ENCODE assay signal across 5 cellular contexts in genomic region chr2:147592784-147593183, GRCh38.
A peak's percentile ranks its signal among the peaks of the same experiment; 100 is the strongest.
DNase-seq lines count a peak whose midpoint lies in the region; ATAC-seq, FAIRE-seq and TF ChIP-seq lines count a peak whose summit lies in the region.
"Not testable (repeated sequence)": the region's sequence is repeated elsewhere in the genome, so short reads cannot be mapped to it uniquely, and the experiment has no call there.

No MANE protein-coding gene starts in this region.

- CTCF ChIA-PET in HEK293 (lab: Yijun Ruan, JAX); WTC11 (lab: Charles Lee); K562 (lab: Yijun Ruan, JAX; ENCODE audit: low intra/inter-chr PET ratio): not testable (repeated sequence)
- CTCF ChIA-PET in H1 (lab: Charles Lee; ENCODE audit: partially characterized antibody), result interaction anchor here (1.3 kb wide), 1 partner anchor 206 kb away, joined by 3 read pairs; no protein-coding TSS in a partner anchor

- FAIRE-seq in K562 (lab: Jason Lieb, UNC); H1 (lab: Jason Lieb, UNC): not testable (repeated sequence)

- not testable (repeated sequence) for H2AFZ ChIP-seq in K562 (ENCODE audit: low read depth, low read length); H1 (ENCODE audit: low read length)

- 0% methylated on average over 2 of the region's 2 CpGs for WGBS in K562 (ENCODE audit: insufficient coverage, low coverage, missing lambda C conversion rate)
- WGBS in H1 (ENCODE audit: extremely low coverage in 1 of 2, insufficient coverage in 1 of 2, insufficient read length in 1 of 2, insufficient replicate concordance in 2 of 2, low coverage in 1 of 2, low lambda C conversion rate in 2 of 2, missing lambda C conversion rate in 1 of 2), 2 experiments, result 91% methylated on average over 2 of the region's 2 CpGs; no CpG with 5 or more reads in 1 of the 2 experiments
- WGBS in endodermal cell (ENCODE audit: insufficient coverage in 1 of 2, insufficient read length in 1 of 2), 2 experiments, result 98 to 100% methylated on average over 2 of the region's 2 CpGs

- not testable (repeated sequence) for H3K14ac ChIP-seq in H1 (ENCODE audit: insufficient read length)

- H4K8ac ChIP-seq in H1 (ENCODE audit: extremely low read depth, insufficient read depth, low read length), result not testable (repeated sequence)

- H2BK120ac ChIP-seq in H1 (replicated peaks; ENCODE audit: low read depth, low read length), result not testable (repeated sequence)

- H3K36me3 ChIP-seq in HEK293 (ENCODE audit: control insufficient read depth in 2 of 2, insufficient read depth in 1 of 2, low read length in 2 of 2); K562 (ENCODE audit: control insufficient read depth, insufficient read depth, low read length); H1 (ENCODE audit: control insufficient read depth in 2 of 4, insufficient read depth in 4 of 4, low read length in 3 of 4); endodermal cell (ENCODE audit: control insufficient read depth, insufficient read depth, low read length): not testable (repeated sequence)

- H3K27ac ChIP-seq in HEK293 (ENCODE audit: extremely low read depth, low read depth, low read length); K562 (ENCODE audit: extremely low read depth, low read depth, low read length); H1 (ENCODE audit: low read depth, low read length); endodermal cell (ENCODE audit: low read depth, low read length): not testable (repeated sequence)

- H3K4ac ChIP-seq in H1 (replicated peaks; ENCODE audit: insufficient read length, low read depth, low read length), result not testable (repeated sequence)

- not testable (repeated sequence) for H3K56ac ChIP-seq in H1 (replicated peaks; ENCODE audit: insufficient read length, low read depth, low read length)

- H3K4me2 ChIP-seq in K562 (ENCODE audit: insufficient read depth, low read length); H1 (ENCODE audit: insufficient read depth in 1 of 2, low read depth in 2 of 2, low read length in 2 of 2): not testable (repeated sequence)

- H3K9ac ChIP-seq in K562 (ENCODE audit: insufficient read depth in 1 of 2, low read depth in 2 of 2, low read length in 2 of 2); H1 (replicated peaks in 1 of 4; ENCODE audit: extremely low read depth in 1 of 4, low read depth in 3 of 4, low read length in 3 of 4); endodermal cell (ENCODE audit: extremely low read depth, low read length, poor library complexity, severe bottlenecking): not testable (repeated sequence)

- BruUV-seq in K562 (replicated peaks; lab: Mats Ljungman, UMichigan), result not testable (repeated sequence)

- not testable (repeated sequence) for H3K36me3 Mint-ChIP-seq in WTC11; endodermal cell (ENCODE audit: low read depth)

- not testable (repeated sequence) for TF ChIP-seq POLR2A in K562 (conservative IDR thresholded peaks at IDR 0.05); H1 (IDR thresholded peaks at IDR 0.05; ENCODE audit: control extremely low read depth in 1 of 2, low read depth in 2 of 2, low read length in 2 of 2)

- POLR2A ChIA-PET in HEK293 (lab: Yijun Ruan, JAX); WTC11 (lab: Charles Lee); K562 (lab: Yijun Ruan, JAX); H1 (lab: Charles Lee; ENCODE audit: partially characterized antibody): not testable (repeated sequence)

- in situ Hi-C loops in K562 (cut with MboI), result not testable (repeated sequence)

- not testable (repeated sequence) for H3K9me3 ChIP-seq in HEK293 (ENCODE audit: control insufficient read depth, insufficient read depth, low read depth, low read length); K562 (replicated peaks; ENCODE audit: control insufficient read depth, insufficient read depth, low read depth, low read length); H1 (ENCODE audit: insufficient read depth in 2 of 2, low read depth in 1 of 2, low read length in 1 of 2)
- H3K9me3 ChIP-seq in endodermal cell (ENCODE audit: control insufficient read depth, low read length), result peaks cover 26% of the 10 kb centered on the region

- H3K79me1 ChIP-seq in H1 (ENCODE audit: low read depth, low read length), result not testable (repeated sequence)

- H3K4me3 ChIP-seq in HEK293 (ENCODE audit: low read depth, low read length); K562; H1 (ENCODE audit: extremely low read depth in 1 of 4, insufficient read depth in 2 of 4, low read depth in 3 of 4, low read length in 4 of 4): not testable (repeated sequence)
- H3K4me3 ChIP-seq in endodermal cell (ENCODE audit: low read length), result peak overlapping the region; percentile 17

- H3K18ac ChIP-seq in H1 (ENCODE audit: extremely low read depth, low read length), result not testable (repeated sequence)

- not testable (repeated sequence) for H2AK5ac ChIP-seq in H1 (ENCODE audit: low read depth, low read length)

- not testable (repeated sequence) for ATAC-seq in WTC11, K562

- H2BK5ac ChIP-seq in H1 (ENCODE audit: low read depth, low read length), result not testable (repeated sequence)

- not testable (repeated sequence) for H3K27me3 Mint-ChIP-seq in WTC11 (ENCODE audit: low read depth); endodermal cell (ENCODE audit: insufficient read depth)

- TF ChIP-seq RAD21 in K562 (CRISPR knock-in tag; conservative IDR thresholded peaks at IDR 0.05 in 1 of 2, IDR thresholded peaks at IDR 0.05 in 1 of 2); H1 (IDR thresholded peaks at IDR 0.05 in 1 of 2, conservative IDR thresholded peaks at IDR 0.05 in 1 of 2; ENCODE audit: low read depth in 2 of 2, low read length in 2 of 2): not testable (repeated sequence)

- H3K27me3 ChIP-seq in K562 (ENCODE audit: control insufficient read depth in 2 of 2, insufficient read depth in 2 of 2, low read length in 2 of 2); H1 (replicated peaks in 1 of 4; ENCODE audit: control insufficient read depth in 3 of 4, extremely low read depth in 1 of 4, insufficient read depth in 3 of 4, low read length in 3 of 4); endodermal cell (ENCODE audit: control insufficient read depth, insufficient read depth, low read length, poor library complexity, severe bottlenecking): not testable (repeated sequence)

- not testable (repeated sequence) for H2BK20ac ChIP-seq in H1 (ENCODE audit: low read length)

- not testable (repeated sequence) for H4K20me1 ChIP-seq in K562 (replicated peaks; ENCODE audit: control insufficient read depth, insufficient read depth, low read length); H1 (replicated peaks in 1 of 2; ENCODE audit: control insufficient read depth in 1 of 2, insufficient read depth in 2 of 2, low read length in 2 of 2)

- DNase-seq in WTC11 (ENCODE audit: low spot score); K562 (ENCODE audit: extremely low read depth in 1 of 4, low spot score in 3 of 4); H1 (ENCODE audit: low read depth in 1 of 2, low spot score in 2 of 2); endodermal cell: not testable (repeated sequence)

- H3K23me2 ChIP-seq in H1 (ENCODE audit: low read depth, low read length), result not testable (repeated sequence)

- not testable (repeated sequence) for H3K79me2 ChIP-seq in K562 (ENCODE audit: control insufficient read depth, insufficient read depth, low read length); H1 (ENCODE audit: control insufficient read depth in 1 of 2, insufficient read depth in 2 of 2, low read length in 2 of 2)

- not testable (repeated sequence) for H3K27ac Mint-ChIP-seq in WTC11, endodermal cell

- not testable (repeated sequence) for H2BK12ac ChIP-seq in H1 (ENCODE audit: low read depth, low read length)

- not testable (repeated sequence) for H3K4me3 Mint-ChIP-seq in WTC11, endodermal cell

- H3K4me1 ChIP-seq in HEK293 (ENCODE audit: control insufficient read depth, insufficient read depth, low read length); K562 (replicated peaks in 1 of 2; ENCODE audit: control insufficient read depth in 2 of 2, insufficient read depth in 2 of 2, low read length in 2 of 2); H1 (replicated peaks in 1 of 4; ENCODE audit: control insufficient read depth in 3 of 4, insufficient read depth in 4 of 4, low read length in 3 of 4); endodermal cell (ENCODE audit: control insufficient read depth, insufficient read depth, low read length): not testable (repeated sequence)

- not testable (repeated sequence) for H2BK15ac ChIP-seq in H1 (ENCODE audit: low read length)

- intact Hi-C loops in K562 (cut with micrococcal nuclease), result not testable (repeated sequence)

- not testable (repeated sequence) for H3K23ac ChIP-seq in H1 (ENCODE audit: insufficient read length)

- not testable (repeated sequence) for TF ChIP-seq CTCF in HEK293 (tag by site-specific recombination; IDR thresholded peaks at IDR 0.05); WTC11 (IDR thresholded peaks at IDR 0.05); K562 (IDR thresholded peaks at IDR 0.05 in 2 of 3, conservative IDR thresholded peaks at IDR 0.05 in 1 of 3; ENCODE audit: insufficient read depth in 2 of 3, low read depth in 1 of 3, low read length in 3 of 3); H1 (IDR thresholded peaks at IDR 0.05; ENCODE audit: control extremely low read depth in 1 of 3, insufficient read depth in 1 of 3, low read depth in 1 of 3, low read length in 3 of 3); endodermal cell (conservative IDR thresholded peaks at IDR 0.05)

- not testable (repeated sequence) for H3K9me1 ChIP-seq in K562 (ENCODE audit: control insufficient read depth, insufficient read depth, low read length)

- H3K9me3 Mint-ChIP-seq in WTC11 (peaks cover 20% of the 10 kb centered on the region), endodermal cell (peaks cover 16% of the 10 kb centered on the region)

- H4K91ac ChIP-seq in H1 (replicated peaks; ENCODE audit: insufficient read length, low read length), result not testable (repeated sequence)

- not testable (repeated sequence) for TF ChIP-seq EP300 in K562 (IDR thresholded peaks at IDR 0.05; ENCODE audit: low read length); H1 (IDR thresholded peaks at IDR 0.05; ENCODE audit: borderline replicate concordance in 1 of 2, low read depth in 2 of 2, low read length in 2 of 2)

- not testable (repeated sequence) for H4K5ac ChIP-seq in H1 (ENCODE audit: insufficient read length, low read depth, low read length)

- not testable (repeated sequence) for H3K4me1 Mint-ChIP-seq in WTC11, endodermal cell
